ENCODE assay signal across 9 cellular contexts in genomic region chr1:235864965-235865525, GRCh38. TPM values are rescaled to one million over a fixed set of nuclear protein-coding genes. Genes with fewer than 3 reads are reported as not detected.
DNase-seq lines count a peak whose midpoint lies in the region; ATAC-seq and TF ChIP-seq lines count a peak whose summit lies in the region.
"Had no signal": no experiment of that assay in that cellular context is flagged by ENCODE, and none has a peak within 500 bp of the region (broad histone marks: within the 10 kb centered on the region; RNA-seq: fewer than 3 reads in every experiment).

No MANE protein-coding gene starts in this region.

- H3K27ac ChIP-seq in OCI-LY7 (ENCODE audit: low read depth, low read length, poor library complexity, severe bottlenecking), result no peak overlapping the region

- DNase-seq in GF-D8 (lab: John Stamatoyannopoulos, UW), result peak; percentile 28
- DNase-seq in OCI-LY7 (ENCODE audit: low spot score), result no peak
- DNase-seq in fibroblast of gingiva (ENCODE audit: low read depth), result peak; percentile 29
- DNase-seq in skeletal muscle cell (ENCODE audit: low read depth), result no peak
- no peak for DNase-seq in NCI-H748 (lab: John Stamatoyannopoulos, UW; ENCODE audit: unreplicated experiment)
- no peak for DNase-seq in KG1 (lab: John Stamatoyannopoulos, UW)
- DNase-seq: activated CD8-positive, alpha-beta memory T cell treated with anti-CD3 and anti-CD28 coated beads for 24 hours had no signal

- no peaks in the 10 kb centered on the region for H3K79me2 ChIP-seq in OCI-LY7 (ENCODE audit: insufficient read depth, low read depth, low read length)

- no peaks in the 10 kb centered on the region for H3K36me3 ChIP-seq in OCI-LY7 (ENCODE audit: insufficient read depth, low read length)

- H3K9me2 ChIP-seq in OCI-LY7 (ENCODE audit: insufficient read depth, low read length), result no peaks in the 10 kb centered on the region

- H4K20me1 ChIP-seq in OCI-LY7 (ENCODE audit: insufficient read depth, low read length), result no peaks in the 10 kb centered on the region

- intact Hi-C loops in OCI-LY7 (cut with micrococcal nuclease; ENCODE audit: unreplicated experiment), result loop anchor here (5.0 to 10.0 kb wide), 2 partner anchors 82 to 420 kb away; partner anchors contain the start of gene ERO1B

- POLR2A ChIA-PET in OCI-LY7 (lab: Charles Lee), result interaction anchor here (0.5 to 1.6 kb wide), 5 partner anchors 7 to 1161 kb away, joined by 3 to 7 read pairs (median 4); no protein-coding TSS in a partner anchor

- CTCF ChIA-PET in OCI-LY7 (lab: Charles Lee; ENCODE audit: unreplicated experiment), result interaction anchor here (1.4 kb wide), 1 partner anchor 360 kb away, joined by 3 read pairs; the partner anchor contains the start of gene B3GALNT2

- peaks cover 21% of the 10 kb centered on the region for H3K4me1 ChIP-seq in OCI-LY7 (ENCODE audit: insufficient read depth, low read length, poor library complexity, severe bottlenecking)

- no peak for ATAC-seq in HG02610 (IDR thresholded peaks at IDR 0.05; ENCODE audit: unreplicated experiment)
- ATAC-seq in HG02938 (IDR thresholded peaks at IDR 0.05; ENCODE audit: unreplicated experiment), result no peak

- H3K4me3 ChIP-seq in OCI-LY7 (ENCODE audit: low read depth, low read length, poor library complexity, severe bottlenecking), result no peak overlapping the region
- peak overlapping the region; percentile 75 for H3K4me3 ChIP-seq in skeletal muscle cell (ENCODE audit: low read depth, low read length)

- TF ChIP-seq CTCF in OCI-LY7 (conservative IDR thresholded peaks at IDR 0.05; ENCODE audit: low read length), result no peak

- no peaks in the 10 kb centered on the region for H3K9me3 ChIP-seq in OCI-LY7 (ENCODE audit: low read length)

- peak overlapping the region; percentile 20 for H3K4me2 ChIP-seq in OCI-LY7 (ENCODE audit: low read length)

- BruUV-seq in OCI-LY7 (replicated peaks; lab: Mats Ljungman, UMichigan), result no TSS peak

- H2AFZ ChIP-seq in OCI-LY7 (ENCODE audit: low read length), result no peak overlapping the region

RNA-seq across cellular contexts. Expression of gene LYST, which starts 1.7 kb away (rescaled TPM):
- total RNA-seq in OCI-LY7 (2014; rRNA removed; shearing (Covaris generic)), result 4.0 and 10.0 TPM in 2 replicates
- total RNA-seq in OCI-LY7 (2022), result 8.2 and 8.3 TPM in 2 replicates

Comparison
In these comparisons a context has a peak if more than half of its experiments do, and no peak if none do; other contexts are left out.
1. DNase-seq: peak in GF-D8 (single experiment) and fibroblast of gingiva (single experiment); none in OCI-LY7 (single experiment), skeletal muscle cell (single experiment), NCI-H748 (single experiment) and KG1 (single experiment).